1 cellular context compared by ENCODE assay signal in the genomic region with DNA sequence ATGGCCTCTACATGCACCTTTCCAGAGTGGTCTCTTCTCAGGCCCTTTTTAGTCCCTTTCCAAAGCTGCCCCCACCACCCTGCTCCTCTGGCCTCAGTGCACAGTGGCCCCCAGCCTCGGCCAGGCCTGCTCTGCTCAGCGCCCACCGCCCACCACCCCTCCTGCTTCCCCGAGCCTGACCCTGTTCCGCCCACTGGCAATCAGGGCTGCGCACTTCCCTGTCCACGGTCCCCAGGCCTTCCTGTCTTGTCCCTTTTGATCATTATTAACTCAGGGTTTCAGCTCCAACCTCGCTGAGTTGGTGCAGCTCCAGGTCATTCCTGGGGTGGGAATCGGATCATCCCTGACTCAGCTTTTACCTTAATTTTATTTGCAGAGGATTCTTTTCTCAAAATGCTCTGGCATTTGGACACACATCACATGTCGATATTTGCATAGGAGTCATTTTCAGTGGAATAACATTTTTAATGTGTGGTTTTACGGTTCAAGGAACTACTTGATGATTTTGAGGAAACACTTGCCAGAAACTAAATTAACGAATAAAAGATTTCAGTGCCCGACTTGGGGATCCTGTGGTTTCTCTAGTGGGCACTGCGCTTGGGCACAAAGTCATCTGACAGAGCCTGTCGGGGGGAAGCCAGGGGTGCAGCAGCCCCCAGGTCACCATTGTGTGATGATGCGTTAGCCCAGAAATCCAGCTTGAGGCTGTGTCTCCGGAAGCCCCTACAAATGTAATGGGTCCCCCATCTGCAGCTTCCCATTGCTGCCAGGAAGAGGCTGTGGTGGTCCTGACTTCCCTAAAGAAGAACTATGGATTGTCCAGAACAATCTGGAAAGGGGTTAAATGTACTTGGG.
TF ChIP-seq lines count a peak whose summit lies in the region.

No MANE protein-coding gene starts in this region.

TF ChIP-seq in K562, 482 proteins besides CTCF, POLR2A, EP300 and RAD21:
- TF ChIP-seq POLR2G (IDR thresholded peaks at IDR 0.05; ENCODE audit: low read depth, low read length) (0 out of 2 replicates have a peak, but pooled peaks have one; percentile 30), DPF2 (IDR thresholded peaks at IDR 0.05) (0 out of 2 replicates have a peak, but pooled peaks have one; percentile 24), TFE3 (CRISPR knock-in tag; IDR thresholded peaks at IDR 0.05) (no peak)
